Comparison of ENCODE assay signal across 1 cellular context in the genomic region with DNA sequence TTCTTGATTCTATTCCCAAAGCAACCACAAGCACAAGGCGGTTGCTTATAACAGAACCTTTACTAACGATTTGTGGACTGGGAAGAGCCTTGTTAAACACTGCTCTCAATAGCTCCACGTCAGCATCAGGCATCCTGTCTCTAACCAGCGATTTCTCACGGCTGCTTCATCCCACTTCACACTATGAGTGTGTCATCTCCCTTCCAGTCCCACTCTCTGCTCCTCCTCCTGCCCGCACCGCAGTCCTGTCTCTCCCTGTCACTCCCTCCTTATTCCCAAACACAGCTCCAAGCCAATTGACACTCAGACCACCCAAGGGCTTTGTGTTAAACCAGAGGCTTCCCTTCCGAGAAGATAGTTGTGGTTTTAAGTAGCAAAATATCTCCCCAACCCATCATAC.
TF ChIP-seq lines count a peak whose summit lies in the region.

No MANE protein-coding gene starts in this region.

TF ChIP-seq in GM23338, 12 proteins besides CTCF, POLR2A, EP300 and RAD21 (continued from another document):
- TF ChIP-seq, protein P1, sequence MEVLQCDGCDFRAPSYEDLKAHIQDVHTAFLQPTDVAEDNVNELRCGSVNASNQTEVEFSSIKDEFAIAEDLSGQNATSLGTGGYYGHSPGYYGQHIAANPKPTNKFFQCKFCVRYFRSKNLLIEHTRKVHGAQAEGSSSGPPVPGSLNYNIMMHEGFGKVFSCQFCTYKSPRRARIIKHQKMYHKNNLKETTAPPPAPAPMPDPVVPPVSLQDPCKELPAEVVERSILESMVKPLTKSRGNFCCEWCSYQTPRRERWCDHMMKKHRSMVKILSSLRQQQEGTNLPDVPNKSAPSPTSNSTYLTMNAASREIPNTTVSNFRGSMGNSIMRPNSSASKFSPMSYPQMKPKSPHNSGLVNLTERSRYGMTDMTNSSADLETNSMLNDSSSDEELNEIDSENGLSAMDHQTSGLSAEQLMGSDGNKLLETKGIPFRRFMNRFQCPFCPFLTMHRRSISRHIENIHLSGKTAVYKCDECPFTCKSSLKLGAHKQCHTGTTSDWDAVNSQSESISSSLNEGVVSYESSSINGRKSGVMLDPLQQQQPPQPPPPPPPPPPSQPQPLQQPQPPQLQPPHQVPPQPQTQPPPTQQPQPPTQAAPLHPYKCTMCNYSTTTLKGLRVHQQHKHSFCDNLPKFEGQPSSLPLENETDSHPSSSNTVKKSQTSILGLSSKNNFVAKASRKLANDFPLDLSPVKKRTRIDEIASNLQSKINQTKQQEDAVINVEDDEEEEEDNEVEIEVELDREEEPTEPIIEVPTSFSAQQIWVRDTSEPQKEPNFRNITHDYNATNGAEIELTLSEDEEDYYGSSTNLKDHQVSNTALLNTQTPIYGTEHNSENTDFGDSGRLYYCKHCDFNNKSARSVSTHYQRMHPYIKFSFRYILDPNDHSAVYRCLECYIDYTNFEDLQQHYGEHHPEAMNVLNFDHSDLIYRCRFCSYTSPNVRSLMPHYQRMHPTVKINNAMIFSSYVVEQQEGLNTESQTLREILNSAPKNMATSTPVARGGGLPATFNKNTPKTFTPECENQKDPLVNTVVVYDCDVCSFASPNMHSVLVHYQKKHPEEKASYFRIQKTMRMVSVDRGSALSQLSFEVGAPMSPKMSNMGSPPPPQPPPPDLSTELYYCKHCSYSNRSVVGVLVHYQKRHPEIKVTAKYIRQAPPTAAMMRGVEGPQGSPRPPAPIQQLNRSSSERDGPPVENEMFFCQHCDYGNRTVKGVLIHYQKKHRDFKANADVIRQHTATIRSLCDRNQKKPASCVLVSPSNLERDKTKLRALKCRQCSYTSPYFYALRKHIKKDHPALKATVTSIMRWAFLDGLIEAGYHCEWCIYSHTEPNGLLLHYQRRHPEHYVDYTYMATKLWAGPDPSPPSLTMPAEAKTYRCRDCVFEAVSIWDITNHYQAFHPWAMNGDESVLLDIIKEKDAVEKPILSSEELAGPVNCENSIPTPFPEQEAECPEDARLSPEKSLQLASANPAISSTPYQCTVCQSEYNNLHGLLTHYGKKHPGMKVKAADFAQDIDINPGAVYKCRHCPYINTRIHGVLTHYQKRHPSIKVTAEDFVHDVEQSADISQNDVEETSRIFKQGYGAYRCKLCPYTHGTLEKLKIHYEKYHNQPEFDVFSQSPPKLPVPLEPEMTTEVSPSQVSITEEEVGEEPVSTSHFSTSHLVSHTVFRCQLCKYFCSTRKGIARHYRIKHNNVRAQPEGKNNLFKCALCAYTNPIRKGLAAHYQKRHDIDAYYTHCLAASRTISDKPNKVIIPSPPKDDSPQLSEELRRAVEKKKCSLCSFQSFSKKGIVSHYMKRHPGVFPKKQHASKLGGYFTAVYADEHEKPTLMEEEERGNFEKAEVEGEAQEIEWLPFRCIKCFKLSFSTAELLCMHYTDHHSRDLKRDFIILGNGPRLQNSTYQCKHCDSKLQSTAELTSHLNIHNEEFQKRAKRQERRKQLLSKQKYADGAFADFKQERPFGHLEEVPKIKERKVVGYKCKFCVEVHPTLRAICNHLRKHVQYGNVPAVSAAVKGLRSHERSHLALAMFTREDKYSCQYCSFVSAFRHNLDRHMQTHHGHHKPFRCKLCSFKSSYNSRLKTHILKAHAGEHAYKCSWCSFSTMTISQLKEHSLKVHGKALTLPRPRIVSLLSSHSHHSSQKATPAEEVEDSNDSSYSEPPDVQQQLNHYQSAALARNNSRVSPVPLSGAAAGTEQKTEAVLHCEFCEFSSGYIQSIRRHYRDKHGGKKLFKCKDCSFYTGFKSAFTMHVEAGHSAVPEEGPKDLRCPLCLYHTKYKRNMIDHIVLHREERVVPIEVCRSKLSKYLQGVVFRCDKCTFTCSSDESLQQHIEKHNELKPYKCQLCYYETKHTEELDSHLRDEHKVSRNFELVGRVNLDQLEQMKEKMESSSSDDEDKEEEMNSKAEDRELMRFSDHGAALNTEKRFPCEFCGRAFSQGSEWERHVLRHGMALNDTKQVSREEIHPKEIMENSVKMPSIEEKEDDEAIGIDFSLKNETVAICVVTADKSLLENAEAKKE (CRISPR knock-in tag; IDR thresholded peaks at IDR 0.05) = no peak
- TF ChIP-seq EZH2phosphoT487 (IDR thresholded peaks at IDR 0.05; ENCODE audit: unreplicated experiment) (no peak), CREB1 (CRISPR knock-in tag; IDR thresholded peaks at IDR 0.05; ENCODE audit: low read depth) (no peak), JUNB (IDR thresholded peaks at IDR 0.05; ENCODE audit: unreplicated experiment) (no peak), POLR2AphosphoS5 (IDR thresholded peaks at IDR 0.05; ENCODE audit: low read depth) (no peak), EZH2 (IDR thresholded peaks at IDR 0.05; ENCODE audit: low read depth, unreplicated experiment) (no peak), ZNF114 (CRISPR knock-in tag; IDR thresholded peaks at IDR 0.05) (no peak), ZNF331 (CRISPR knock-in tag; IDR thresholded peaks at IDR 0.05; ENCODE audit: low read depth) (no peak)
- TF ChIP-seq, protein P2, sequence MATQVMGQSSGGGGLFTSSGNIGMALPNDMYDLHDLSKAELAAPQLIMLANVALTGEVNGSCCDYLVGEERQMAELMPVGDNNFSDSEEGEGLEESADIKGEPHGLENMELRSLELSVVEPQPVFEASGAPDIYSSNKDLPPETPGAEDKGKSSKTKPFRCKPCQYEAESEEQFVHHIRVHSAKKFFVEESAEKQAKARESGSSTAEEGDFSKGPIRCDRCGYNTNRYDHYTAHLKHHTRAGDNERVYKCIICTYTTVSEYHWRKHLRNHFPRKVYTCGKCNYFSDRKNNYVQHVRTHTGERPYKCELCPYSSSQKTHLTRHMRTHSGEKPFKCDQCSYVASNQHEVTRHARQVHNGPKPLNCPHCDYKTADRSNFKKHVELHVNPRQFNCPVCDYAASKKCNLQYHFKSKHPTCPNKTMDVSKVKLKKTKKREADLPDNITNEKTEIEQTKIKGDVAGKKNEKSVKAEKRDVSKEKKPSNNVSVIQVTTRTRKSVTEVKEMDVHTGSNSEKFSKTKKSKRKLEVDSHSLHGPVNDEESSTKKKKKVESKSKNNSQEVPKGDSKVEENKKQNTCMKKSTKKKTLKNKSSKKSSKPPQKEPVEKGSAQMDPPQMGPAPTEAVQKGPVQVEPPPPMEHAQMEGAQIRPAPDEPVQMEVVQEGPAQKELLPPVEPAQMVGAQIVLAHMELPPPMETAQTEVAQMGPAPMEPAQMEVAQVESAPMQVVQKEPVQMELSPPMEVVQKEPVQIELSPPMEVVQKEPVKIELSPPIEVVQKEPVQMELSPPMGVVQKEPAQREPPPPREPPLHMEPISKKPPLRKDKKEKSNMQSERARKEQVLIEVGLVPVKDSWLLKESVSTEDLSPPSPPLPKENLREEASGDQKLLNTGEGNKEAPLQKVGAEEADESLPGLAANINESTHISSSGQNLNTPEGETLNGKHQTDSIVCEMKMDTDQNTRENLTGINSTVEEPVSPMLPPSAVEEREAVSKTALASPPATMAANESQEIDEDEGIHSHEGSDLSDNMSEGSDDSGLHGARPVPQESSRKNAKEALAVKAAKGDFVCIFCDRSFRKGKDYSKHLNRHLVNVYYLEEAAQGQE (IDR thresholded peaks at IDR 0.05; ENCODE audit: unreplicated experiment) = no peak
TF ChIP-seq in GM23338: peak in this region for 0.
